Comparison of ENCODE assay signal across 1 cellular context in genomic region chr6:157096522-157096921, GRCh38.
TF ChIP-seq lines count a peak whose summit lies in the region.

No MANE protein-coding gene starts in this region.

TF ChIP-seq in WTC11, 78 proteins besides CTCF, POLR2A, EP300 and RAD21 (continued from another document):
- TF ChIP-seq ZNF425 (CRISPR knock-in tag; conservative IDR thresholded peaks at IDR 0.05) (no peak), AR (CRISPR knock-in tag; IDR thresholded peaks at IDR 0.05) (no peak), HMGA2 (CRISPR knock-in tag; IDR thresholded peaks at IDR 0.05) (no peak)
